In the genomic region with DNA sequence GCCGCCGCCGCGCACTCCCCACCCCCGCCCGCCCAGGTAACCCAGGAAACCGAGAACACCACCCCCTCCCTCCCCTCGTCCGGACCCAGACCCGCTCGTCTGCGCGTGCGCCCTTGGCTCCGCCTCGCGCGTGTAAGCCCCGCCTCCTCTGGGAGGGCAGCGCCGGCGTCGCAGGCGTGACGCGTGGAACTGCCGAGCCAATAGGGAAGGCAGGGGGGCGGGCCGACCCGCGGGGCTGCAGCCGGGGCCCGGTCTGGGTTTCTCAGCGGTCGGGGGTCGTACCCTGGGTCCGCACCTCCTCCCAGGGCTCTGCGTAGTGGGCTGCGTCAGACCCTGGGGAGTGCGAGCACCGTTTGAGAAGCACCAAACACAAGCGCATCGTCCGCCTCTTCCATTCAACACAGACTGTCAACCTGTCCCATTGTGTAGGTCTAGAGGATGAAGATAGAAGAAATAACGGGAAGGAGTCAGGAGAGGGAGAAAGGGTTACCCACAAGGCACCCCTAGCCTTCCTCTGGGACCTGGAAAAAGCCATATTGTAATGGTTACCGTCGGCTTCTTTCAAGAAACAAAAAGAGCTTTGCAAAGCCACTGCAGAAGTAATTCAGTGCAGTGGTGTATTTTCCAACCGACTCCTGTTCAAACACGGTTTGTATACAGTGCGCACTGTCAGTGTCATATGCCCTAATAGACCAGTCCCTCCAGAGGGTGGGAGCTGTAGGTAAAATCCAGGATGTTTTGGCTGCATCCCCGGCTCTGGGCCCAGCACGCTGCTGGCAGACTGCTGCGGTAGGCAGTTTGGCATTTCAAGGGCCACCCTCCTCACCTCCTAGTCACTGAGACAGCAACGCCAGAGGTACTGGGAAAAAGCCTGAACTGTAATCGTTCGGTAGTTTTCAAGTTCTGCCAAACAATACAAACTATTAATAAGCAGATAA, we compare ENCODE assay signal across 8 cellular contexts. TPM values are rescaled to one million over a fixed set of nuclear protein-coding genes. Genes with fewer than 3 reads are reported as not detected.
DNase-seq lines count a peak whose midpoint lies in the region; ATAC-seq and TF ChIP-seq lines count a peak whose summit lies in the region.

No MANE protein-coding gene starts in this region.

- ATAC-seq in GM21723 (IDR thresholded peaks at IDR 0.05; ENCODE audit: unreplicated experiment) = peak; percentile 71

- peak; percentile 64 for TF ChIP-seq POLR2A in esophagus muscularis mucosa (IDR thresholded peaks at IDR 0.05; ENCODE audit: low read depth)

- H3K4me1 ChIP-seq in esophagus muscularis mucosa = peaks cover 17 to 40% (median 36%) of the 10 kb centered on the region in 4 donors

- DNase-seq in DMS53 treated with DMSO at 0.1 percent for 48 hours (lab: John Stamatoyannopoulos, UW; ENCODE audit: unreplicated experiment) = peak; percentile 71
- DNase-seq in KG1 (lab: John Stamatoyannopoulos, UW) = peak; percentile 89
- DNase-seq in activated T-cell treated with anti-CD3 and anti-CD28 coated beads, Interleukin-2, amount 50 U/mL, for 48 hours = peak; percentile 99
- DNase-seq in esophagus muscularis mucosa (ENCODE audit: extremely low spot score) = peak; percentile 98
- peak; percentile 96 for DNase-seq in myocyte (ENCODE audit: low read depth)
- DNase-seq in stimulated activated CD8-positive, alpha-beta memory T cell treated with anti-CD3 and anti-CD28 coated beads, Interleukin-7, amount 100 ng/mL, for 4 hours (ENCODE audit: low read depth in 2 of 2) = peak; percentile 93 to 95

- H3K4me3 ChIP-seq in esophagus muscularis mucosa = peak overlapping the region; percentile 80 to 100 (median 90)

- WGBS in esophagus muscularis mucosa = 4% methylated on average over 22 of the region's 56 CpGs

- H3K9me3 ChIP-seq in esophagus muscularis mucosa = no peaks in the 10 kb centered on the region

- no peaks in the 10 kb centered on the region for H3K27me3 ChIP-seq in esophagus muscularis mucosa

- TF ChIP-seq CTCF in esophagus muscularis mucosa (IDR thresholded peaks at IDR 0.05) = no peak

- intact Hi-C loops in esophagus muscularis mucosa (cut with DNase I) = loop anchor here (5.0 kb wide), 2 partner anchors 50 to 105 kb away; no protein-coding TSS in a partner anchor

- peak overlapping the region; percentile 90 to 99 (median 96) for H3K27ac ChIP-seq in esophagus muscularis mucosa (replicated peaks in 1 of 4)

- no peaks in the 10 kb centered on the region for H3K36me3 ChIP-seq in esophagus muscularis mucosa

- TF ChIP-seq EP300 in esophagus muscularis mucosa (IDR thresholded peaks at IDR 0.05) = no peak

TF ChIP-seq in PFSK-1, 5 proteins besides CTCF, POLR2A, EP300 and RAD21:
- TF ChIP-seq, protein P1, sequence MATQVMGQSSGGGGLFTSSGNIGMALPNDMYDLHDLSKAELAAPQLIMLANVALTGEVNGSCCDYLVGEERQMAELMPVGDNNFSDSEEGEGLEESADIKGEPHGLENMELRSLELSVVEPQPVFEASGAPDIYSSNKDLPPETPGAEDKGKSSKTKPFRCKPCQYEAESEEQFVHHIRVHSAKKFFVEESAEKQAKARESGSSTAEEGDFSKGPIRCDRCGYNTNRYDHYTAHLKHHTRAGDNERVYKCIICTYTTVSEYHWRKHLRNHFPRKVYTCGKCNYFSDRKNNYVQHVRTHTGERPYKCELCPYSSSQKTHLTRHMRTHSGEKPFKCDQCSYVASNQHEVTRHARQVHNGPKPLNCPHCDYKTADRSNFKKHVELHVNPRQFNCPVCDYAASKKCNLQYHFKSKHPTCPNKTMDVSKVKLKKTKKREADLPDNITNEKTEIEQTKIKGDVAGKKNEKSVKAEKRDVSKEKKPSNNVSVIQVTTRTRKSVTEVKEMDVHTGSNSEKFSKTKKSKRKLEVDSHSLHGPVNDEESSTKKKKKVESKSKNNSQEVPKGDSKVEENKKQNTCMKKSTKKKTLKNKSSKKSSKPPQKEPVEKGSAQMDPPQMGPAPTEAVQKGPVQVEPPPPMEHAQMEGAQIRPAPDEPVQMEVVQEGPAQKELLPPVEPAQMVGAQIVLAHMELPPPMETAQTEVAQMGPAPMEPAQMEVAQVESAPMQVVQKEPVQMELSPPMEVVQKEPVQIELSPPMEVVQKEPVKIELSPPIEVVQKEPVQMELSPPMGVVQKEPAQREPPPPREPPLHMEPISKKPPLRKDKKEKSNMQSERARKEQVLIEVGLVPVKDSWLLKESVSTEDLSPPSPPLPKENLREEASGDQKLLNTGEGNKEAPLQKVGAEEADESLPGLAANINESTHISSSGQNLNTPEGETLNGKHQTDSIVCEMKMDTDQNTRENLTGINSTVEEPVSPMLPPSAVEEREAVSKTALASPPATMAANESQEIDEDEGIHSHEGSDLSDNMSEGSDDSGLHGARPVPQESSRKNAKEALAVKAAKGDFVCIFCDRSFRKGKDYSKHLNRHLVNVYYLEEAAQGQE (IDR thresholded peaks at IDR 0.05; ENCODE audit: insufficient read depth in 1 of 2, low read depth in 2 of 2, low read length in 2 of 2) = no peak
- 0 out of 2 replicates have a peak, but pooled peaks have one; percentile 18 for TF ChIP-seq TAF1 (IDR thresholded peaks at IDR 0.05; ENCODE audit: borderline replicate concordance, insufficient read depth, low read length)
- TF ChIP-seq SIN3A (IDR thresholded peaks at IDR 0.05; ENCODE audit: borderline replicate concordance, insufficient read depth, low read length) = no peak
- peak; percentile 83 for TF ChIP-seq FOXP2 (optimal IDR thresholded peaks at IDR 0.05; ENCODE audit: borderline replicate concordance, extremely low read depth, extremely low read length, insufficient read depth)
- peak; percentile 92 for TF ChIP-seq POLR2AphosphoS5 (IDR thresholded peaks at IDR 0.05; ENCODE audit: low read depth, low read length)

RNA-seq across cellular contexts. Expression of gene LYST, which starts 0.5 kb away (rescaled TPM):
- polyA plus RNA-seq in PFSK-1 (2012; ENCODE audit: insufficient read length, low read depth) = 3.9 TPM
- total RNA-seq in esophagus muscularis mucosa = 10 to 100 TPM; 22.9 to 44.4 (median 31.9) TPM
- total RNA-seq in myocyte = 11.3 and 22.2 TPM in 2 replicates
- 4.0 TPM for polyA plus RNA-seq in myocyte (2012)

Comparison
In these comparisons a context has a peak if more than half of its experiments do, and no peak if none do; other contexts are left out.
1. Peak in every context shown above with its lines: DNase-seq, ATAC-seq, H3K4me3 ChIP-seq and H3K27ac ChIP-seq.